ENCODE assay signal across 1 cellular context in the genomic region with DNA sequence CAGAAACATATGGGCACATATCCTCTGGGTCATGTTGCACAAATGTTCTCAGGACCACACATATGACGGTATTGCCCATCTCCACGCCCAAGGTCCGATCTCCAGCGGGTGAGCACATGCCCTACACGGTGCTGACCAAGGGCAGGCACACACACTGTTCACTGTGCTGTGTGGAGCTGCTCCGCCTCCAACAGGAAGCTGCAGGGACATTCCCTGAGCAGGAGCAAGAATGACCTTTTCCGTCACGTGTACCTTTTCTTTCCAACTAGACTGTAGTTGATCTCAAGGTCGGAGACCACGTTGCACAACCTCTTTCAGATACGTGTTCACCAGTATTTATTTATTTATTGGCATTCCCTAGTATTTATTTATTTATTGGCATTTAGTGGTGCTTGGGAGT.
A peak's percentile ranks its signal among the peaks of the same experiment; 100 is the strongest.
TF ChIP-seq lines count a peak whose summit lies in the region.

No MANE protein-coding gene starts in this region.

TF ChIP-seq in HepG2, 621 proteins besides CTCF, POLR2A, EP300 and RAD21 (continued from another document and continues in another):
- TF ChIP-seq, protein P1, sequence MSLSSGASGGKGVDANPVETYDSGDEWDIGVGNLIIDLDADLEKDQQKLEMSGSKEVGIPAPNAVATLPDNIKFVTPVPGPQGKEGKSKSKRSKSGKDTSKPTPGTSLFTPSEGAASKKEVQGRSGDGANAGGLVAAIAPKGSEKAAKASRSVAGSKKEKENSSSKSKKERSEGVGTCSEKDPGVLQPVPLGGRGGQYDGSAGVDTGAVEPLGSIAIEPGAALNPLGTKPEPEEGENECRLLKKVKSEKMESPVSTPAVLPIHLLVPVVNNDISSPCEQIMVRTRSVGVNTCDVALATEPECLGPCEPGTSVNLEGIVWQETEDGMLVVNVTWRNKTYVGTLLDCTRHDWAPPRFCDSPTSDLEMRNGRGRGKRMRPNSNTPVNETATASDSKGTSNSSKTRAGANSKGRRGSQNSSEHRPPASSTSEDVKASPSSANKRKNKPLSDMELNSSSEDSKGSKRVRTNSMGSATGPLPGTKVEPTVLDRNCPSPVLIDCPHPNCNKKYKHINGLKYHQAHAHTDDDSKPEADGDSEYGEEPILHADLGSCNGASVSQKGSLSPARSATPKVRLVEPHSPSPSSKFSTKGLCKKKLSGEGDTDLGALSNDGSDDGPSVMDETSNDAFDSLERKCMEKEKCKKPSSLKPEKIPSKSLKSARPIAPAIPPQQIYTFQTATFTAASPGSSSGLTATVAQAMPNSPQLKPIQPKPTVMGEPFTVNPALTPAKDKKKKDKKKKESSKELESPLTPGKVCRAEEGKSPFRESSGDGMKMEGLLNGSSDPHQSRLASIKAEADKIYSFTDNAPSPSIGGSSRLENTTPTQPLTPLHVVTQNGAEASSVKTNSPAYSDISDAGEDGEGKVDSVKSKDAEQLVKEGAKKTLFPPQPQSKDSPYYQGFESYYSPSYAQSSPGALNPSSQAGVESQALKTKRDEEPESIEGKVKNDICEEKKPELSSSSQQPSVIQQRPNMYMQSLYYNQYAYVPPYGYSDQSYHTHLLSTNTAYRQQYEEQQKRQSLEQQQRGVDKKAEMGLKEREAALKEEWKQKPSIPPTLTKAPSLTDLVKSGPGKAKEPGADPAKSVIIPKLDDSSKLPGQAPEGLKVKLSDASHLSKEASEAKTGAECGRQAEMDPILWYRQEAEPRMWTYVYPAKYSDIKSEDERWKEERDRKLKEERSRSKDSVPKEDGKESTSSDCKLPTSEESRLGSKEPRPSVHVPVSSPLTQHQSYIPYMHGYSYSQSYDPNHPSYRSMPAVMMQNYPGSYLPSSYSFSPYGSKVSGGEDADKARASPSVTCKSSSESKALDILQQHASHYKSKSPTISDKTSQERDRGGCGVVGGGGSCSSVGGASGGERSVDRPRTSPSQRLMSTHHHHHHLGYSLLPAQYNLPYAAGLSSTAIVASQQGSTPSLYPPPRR (CRISPR knock-in tag; IDR thresholded peaks at IDR 0.05; ENCODE audit: borderline replicate concordance), result peak; percentile 57; the same call in 1 of the 2 replicates
- no peak for TF ChIP-seq SNAI1 (CRISPR knock-in tag; IDR thresholded peaks at IDR 0.05; ENCODE audit: borderline replicate concordance)
- no peak for TF ChIP-seq ZSCAN9 (CRISPR knock-in tag; IDR thresholded peaks at IDR 0.05; ENCODE audit: borderline replicate concordance)
- TF ChIP-seq ZNF317 (CRISPR knock-in tag; IDR thresholded peaks at IDR 0.05), result no peak
- TF ChIP-seq ZNF629 (CRISPR knock-in tag; conservative IDR thresholded peaks at IDR 0.05), result no peak
- TF ChIP-seq ZNF547 (CRISPR knock-in tag; IDR thresholded peaks at IDR 0.05), result 0 out of 2 replicates have a peak, but pooled peaks have one; percentile 46
- TF ChIP-seq ZNF382 (CRISPR knock-in tag; IDR thresholded peaks at IDR 0.05; ENCODE audit: borderline replicate concordance), result no peak
- TF ChIP-seq, protein P2, sequence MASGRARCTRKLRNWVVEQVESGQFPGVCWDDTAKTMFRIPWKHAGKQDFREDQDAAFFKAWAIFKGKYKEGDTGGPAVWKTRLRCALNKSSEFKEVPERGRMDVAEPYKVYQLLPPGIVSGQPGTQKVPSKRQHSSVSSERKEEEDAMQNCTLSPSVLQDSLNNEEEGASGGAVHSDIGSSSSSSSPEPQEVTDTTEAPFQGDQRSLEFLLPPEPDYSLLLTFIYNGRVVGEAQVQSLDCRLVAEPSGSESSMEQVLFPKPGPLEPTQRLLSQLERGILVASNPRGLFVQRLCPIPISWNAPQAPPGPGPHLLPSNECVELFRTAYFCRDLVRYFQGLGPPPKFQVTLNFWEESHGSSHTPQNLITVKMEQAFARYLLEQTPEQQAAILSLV (CRISPR knock-in tag; IDR thresholded peaks at IDR 0.05; ENCODE audit: borderline replicate concordance), result peak; percentile 76
- TF ChIP-seq ATF7-NPFF (CRISPR knock-in tag; IDR thresholded peaks at IDR 0.05; ENCODE audit: low read depth), result no peak
- 0 out of 2 replicates have a peak, but pooled peaks have one; percentile 34 for TF ChIP-seq WIZ (CRISPR knock-in tag; IDR thresholded peaks at IDR 0.05)
- TF ChIP-seq ARNT2 (CRISPR knock-in tag; IDR thresholded peaks at IDR 0.05; ENCODE audit: low read depth), result no peak
- no peak for TF ChIP-seq ZNF253 (CRISPR knock-in tag; IDR thresholded peaks at IDR 0.05; ENCODE audit: borderline replicate concordance)
- TF ChIP-seq ZNF180 (CRISPR knock-in tag; IDR thresholded peaks at IDR 0.05; ENCODE audit: borderline replicate concordance, low read depth), result no peak
- TF ChIP-seq, protein P3, sequence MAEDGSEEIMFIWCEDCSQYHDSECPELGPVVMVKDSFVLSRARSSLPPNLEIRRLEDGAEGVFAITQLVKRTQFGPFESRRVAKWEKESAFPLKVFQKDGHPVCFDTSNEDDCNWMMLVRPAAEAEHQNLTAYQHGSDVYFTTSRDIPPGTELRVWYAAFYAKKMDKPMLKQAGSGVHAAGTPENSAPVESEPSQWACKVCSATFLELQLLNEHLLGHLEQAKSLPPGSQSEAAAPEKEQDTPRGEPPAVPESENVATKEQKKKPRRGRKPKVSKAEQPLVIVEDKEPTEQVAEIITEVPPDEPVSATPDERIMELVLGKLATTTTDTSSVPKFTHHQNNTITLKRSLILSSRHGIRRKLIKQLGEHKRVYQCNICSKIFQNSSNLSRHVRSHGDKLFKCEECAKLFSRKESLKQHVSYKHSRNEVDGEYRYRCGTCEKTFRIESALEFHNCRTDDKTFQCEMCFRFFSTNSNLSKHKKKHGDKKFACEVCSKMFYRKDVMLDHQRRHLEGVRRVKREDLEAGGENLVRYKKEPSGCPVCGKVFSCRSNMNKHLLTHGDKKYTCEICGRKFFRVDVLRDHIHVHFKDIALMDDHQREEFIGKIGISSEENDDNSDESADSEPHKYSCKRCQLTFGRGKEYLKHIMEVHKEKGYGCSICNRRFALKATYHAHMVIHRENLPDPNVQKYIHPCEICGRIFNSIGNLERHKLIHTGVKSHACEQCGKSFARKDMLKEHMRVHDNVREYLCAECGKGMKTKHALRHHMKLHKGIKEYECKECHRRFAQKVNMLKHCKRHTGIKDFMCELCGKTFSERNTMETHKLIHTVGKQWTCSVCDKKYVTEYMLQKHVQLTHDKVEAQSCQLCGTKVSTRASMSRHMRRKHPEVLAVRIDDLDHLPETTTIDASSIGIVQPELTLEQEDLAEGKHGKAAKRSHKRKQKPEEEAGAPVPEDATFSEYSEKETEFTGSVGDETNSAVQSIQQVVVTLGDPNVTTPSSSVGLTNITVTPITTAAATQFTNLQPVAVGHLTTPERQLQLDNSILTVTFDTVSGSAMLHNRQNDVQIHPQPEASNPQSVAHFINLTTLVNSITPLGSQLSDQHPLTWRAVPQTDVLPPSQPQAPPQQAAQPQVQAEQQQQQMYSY (CRISPR knock-in tag; IDR thresholded peaks at IDR 0.05), result no peak
- TF ChIP-seq, protein P4, sequence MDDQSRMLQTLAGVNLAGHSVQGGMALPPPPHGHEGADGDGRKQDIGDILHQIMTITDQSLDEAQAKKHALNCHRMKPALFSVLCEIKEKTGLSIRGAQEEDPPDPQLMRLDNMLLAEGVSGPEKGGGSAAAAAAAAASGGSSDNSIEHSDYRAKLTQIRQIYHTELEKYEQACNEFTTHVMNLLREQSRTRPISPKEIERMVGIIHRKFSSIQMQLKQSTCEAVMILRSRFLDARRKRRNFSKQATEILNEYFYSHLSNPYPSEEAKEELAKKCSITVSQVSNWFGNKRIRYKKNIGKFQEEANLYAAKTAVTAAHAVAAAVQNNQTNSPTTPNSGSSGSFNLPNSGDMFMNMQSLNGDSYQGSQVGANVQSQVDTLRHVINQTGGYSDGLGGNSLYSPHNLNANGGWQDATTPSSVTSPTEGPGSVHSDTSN (CRISPR knock-in tag; IDR thresholded peaks at IDR 0.05; ENCODE audit: borderline replicate concordance), result no peak
- no peak for TF ChIP-seq ZNF260 (CRISPR knock-in tag; IDR thresholded peaks at IDR 0.05; ENCODE audit: borderline replicate concordance, low read depth)
- no peak for TF ChIP-seq ZBTB7A (CRISPR knock-in tag; IDR thresholded peaks at IDR 0.05)
- peak; percentile 82 for TF ChIP-seq HNF4A (CRISPR knock-in tag; IDR thresholded peaks at IDR 0.05)
- TF ChIP-seq ZNF773 (CRISPR knock-in tag; IDR thresholded peaks at IDR 0.05; ENCODE audit: borderline replicate concordance), result no peak
- TF ChIP-seq, protein P5, sequence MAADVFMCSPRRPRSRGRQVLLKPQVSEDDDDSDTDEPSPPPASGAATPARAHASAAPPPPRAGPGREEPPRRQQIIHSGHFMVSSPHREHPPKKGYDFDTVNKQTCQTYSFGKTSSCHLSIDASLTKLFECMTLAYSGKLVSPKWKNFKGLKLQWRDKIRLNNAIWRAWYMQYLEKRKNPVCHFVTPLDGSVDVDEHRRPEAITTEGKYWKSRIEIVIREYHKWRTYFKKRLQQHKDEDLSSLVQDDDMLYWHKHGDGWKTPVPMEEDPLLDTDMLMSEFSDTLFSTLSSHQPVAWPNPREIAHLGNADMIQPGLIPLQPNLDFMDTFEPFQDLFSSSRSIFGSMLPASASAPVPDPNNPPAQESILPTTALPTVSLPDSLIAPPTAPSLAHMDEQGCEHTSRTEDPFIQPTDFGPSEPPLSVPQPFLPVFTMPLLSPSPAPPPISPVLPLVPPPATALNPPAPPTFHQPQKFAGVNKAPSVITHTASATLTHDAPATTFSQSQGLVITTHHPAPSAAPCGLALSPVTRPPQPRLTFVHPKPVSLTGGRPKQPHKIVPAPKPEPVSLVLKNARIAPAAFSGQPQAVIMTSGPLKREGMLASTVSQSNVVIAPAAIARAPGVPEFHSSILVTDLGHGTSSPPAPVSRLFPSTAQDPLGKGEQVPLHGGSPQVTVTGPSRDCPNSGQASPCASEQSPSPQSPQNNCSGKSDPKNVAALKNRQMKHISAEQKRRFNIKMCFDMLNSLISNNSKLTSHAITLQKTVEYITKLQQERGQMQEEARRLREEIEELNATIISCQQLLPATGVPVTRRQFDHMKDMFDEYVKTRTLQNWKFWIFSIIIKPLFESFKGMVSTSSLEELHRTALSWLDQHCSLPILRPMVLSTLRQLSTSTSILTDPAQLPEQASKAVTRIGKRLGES (CRISPR knock-in tag; IDR thresholded peaks at IDR 0.05; ENCODE audit: borderline replicate concordance), result 0 out of 2 replicates have a peak, but pooled peaks have one; percentile 27
- no peak for TF ChIP-seq KDM6A (CRISPR knock-in tag; IDR thresholded peaks at IDR 0.05; ENCODE audit: low read depth)
- no peak for TF ChIP-seq ZBTB7B (CRISPR knock-in tag; IDR thresholded peaks at IDR 0.05)
- peak; percentile 85 for TF ChIP-seq ZNF788 (CRISPR knock-in tag; IDR thresholded peaks at IDR 0.05; ENCODE audit: borderline replicate concordance)
- TF ChIP-seq JDP2 (CRISPR knock-in tag; IDR thresholded peaks at IDR 0.05; ENCODE audit: borderline replicate concordance), result no peak
- TF ChIP-seq, protein P6, sequence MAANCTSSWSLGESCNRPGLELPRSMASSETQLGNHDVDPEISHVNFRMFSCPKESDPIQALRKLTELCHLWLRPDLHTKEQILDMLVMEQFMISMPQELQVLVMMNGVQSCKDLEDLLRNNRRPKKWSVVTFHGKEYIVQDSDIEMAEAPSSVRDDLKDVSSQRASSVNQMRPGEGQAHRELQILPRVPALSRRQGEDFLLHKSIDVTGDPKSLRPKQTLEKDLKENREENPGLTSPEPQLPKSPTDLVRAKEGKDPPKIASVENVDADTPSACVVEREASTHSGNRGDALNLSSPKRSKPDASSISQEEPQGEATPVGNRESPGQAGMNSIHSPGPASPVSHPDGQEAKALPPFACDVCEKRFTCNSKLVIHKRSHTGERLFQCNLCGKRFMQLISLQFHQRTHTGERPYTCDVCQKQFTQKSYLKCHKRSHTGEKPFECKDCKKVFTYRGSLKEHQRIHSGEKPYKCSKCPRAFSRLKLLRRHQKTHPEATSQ (CRISPR knock-in tag; IDR thresholded peaks at IDR 0.05; ENCODE audit: borderline replicate concordance), result 0 out of 2 replicates have a peak, but pooled peaks have one; percentile 30
- TF ChIP-seq, protein P7, sequence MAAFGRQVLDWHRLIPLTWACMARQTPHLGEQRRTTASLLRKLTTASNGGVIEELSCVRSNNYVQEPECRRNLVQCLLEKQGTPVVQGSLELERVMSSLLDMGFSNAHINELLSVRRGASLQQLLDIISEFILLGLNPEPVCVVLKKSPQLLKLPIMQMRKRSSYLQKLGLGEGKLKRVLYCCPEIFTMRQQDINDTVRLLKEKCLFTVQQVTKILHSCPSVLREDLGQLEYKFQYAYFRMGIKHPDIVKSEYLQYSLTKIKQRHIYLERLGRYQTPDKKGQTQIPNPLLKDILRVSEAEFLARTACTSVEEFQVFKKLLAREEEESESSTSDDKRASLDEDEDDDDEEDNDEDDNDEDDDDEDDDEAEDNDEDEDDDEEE (CRISPR knock-in tag; IDR thresholded peaks at IDR 0.05), result no peak
- TF ChIP-seq CEBPG (CRISPR knock-in tag; IDR thresholded peaks at IDR 0.05), result peak; percentile 84
- TF ChIP-seq SRSF4 (IDR thresholded peaks at IDR 0.05; ENCODE audit: low read depth, low read length, poor library complexity, severe bottlenecking), result no peak
- peak; percentile 31; the same call in 1 of the 2 replicates for TF ChIP-seq ZMYM3 (CRISPR knock-in tag; IDR thresholded peaks at IDR 0.05)
- TF ChIP-seq, protein P8, sequence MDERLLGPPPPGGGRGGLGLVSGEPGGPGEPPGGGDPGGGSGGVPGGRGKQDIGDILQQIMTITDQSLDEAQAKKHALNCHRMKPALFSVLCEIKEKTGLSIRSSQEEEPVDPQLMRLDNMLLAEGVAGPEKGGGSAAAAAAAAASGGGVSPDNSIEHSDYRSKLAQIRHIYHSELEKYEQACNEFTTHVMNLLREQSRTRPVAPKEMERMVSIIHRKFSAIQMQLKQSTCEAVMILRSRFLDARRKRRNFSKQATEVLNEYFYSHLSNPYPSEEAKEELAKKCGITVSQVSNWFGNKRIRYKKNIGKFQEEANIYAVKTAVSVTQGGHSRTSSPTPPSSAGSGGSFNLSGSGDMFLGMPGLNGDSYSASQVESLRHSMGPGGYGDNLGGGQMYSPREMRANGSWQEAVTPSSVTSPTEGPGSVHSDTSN (CRISPR knock-in tag; IDR thresholded peaks at IDR 0.05), result no peak
- no peak for TF ChIP-seq TBX3 (IDR thresholded peaks at IDR 0.05; ENCODE audit: borderline replicate concordance)
- TF ChIP-seq, protein P9, sequence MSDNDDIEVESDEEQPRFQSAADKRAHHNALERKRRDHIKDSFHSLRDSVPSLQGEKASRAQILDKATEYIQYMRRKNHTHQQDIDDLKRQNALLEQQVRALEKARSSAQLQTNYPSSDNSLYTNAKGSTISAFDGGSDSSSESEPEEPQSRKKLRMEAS (IDR thresholded peaks at IDR 0.05), result peak; percentile 90
- no peak for TF ChIP-seq ZFP82 (CRISPR knock-in tag; IDR thresholded peaks at IDR 0.05; ENCODE audit: borderline replicate concordance)
- TF ChIP-seq ZNF530 (CRISPR knock-in tag; IDR thresholded peaks at IDR 0.05; ENCODE audit: low read depth), result no peak
- no peak for TF ChIP-seq CBX2 (IDR thresholded peaks at IDR 0.05; ENCODE audit: low read depth, low read length)
- no peak for TF ChIP-seq CBX2 (CRISPR knock-in tag; IDR thresholded peaks at IDR 0.05; ENCODE audit: low read depth)
- TF ChIP-seq ZNF160 (CRISPR knock-in tag; IDR thresholded peaks at IDR 0.05), result no peak
- 0 out of 2 replicates have a peak, but pooled peaks have one; percentile 27 for TF ChIP-seq DMAP1 (CRISPR knock-in tag; IDR thresholded peaks at IDR 0.05)
- no peak for TF ChIP-seq SRSF1 (optimal IDR thresholded peaks at IDR 0.05; ENCODE audit: low read depth, low read length)
- TF ChIP-seq GATA4 (IDR thresholded peaks at IDR 0.05; ENCODE audit: borderline replicate concordance, low read depth), result no peak
- TF ChIP-seq AGO2 (optimal IDR thresholded peaks at IDR 0.05; ENCODE audit: low read depth, low read length), result no peak
- TF ChIP-seq ZNF839 (CRISPR knock-in tag; IDR thresholded peaks at IDR 0.05; ENCODE audit: borderline replicate concordance), result no peak
- no peak for TF ChIP-seq STAT5B (CRISPR knock-in tag; IDR thresholded peaks at IDR 0.05)
